Comparison of ENCODE assay signal across 26 cellular contexts in genomic region chr3:127209155-127209839, GRCh38. TPM values are rescaled to one million over a fixed set of nuclear protein-coding genes. Genes with fewer than 3 reads are reported as not detected.
DNase-seq lines count a peak whose midpoint lies in the region; ATAC-seq and TF ChIP-seq lines count a peak whose summit lies in the region.
"Had no signal": no experiment of that assay in that cellular context is flagged by ENCODE, and none has a peak within 500 bp of the region (broad histone marks: within the 10 kb centered on the region; RNA-seq: fewer than 3 reads in every experiment).

No MANE protein-coding gene starts in this region.

- ATAC-seq in SK-N-SH treated with all-trans-retinoic acid at 6 μM for 48 hours (no peak), HG02623 (IDR thresholded peaks at IDR 0.05; ENCODE audit: unreplicated experiment) (no peak), GM21381 (IDR thresholded peaks at IDR 0.05; ENCODE audit: unreplicated experiment) (no peak)
- ATAC-seq: gastrocnemius medialis, lower lobe of right lung, PC-3, sciatic nerve, T-helper 17 cell had no signal

- H3K27ac ChIP-seq in SK-N-SH (ENCODE audit: low read depth in 2 of 2, low read length in 1 of 2) (peak overlapping the region in 1 of 2 experiments; percentile 30; a peak in 2 of 4 replicates), KOPT-K1 (ENCODE audit: low read depth, low read length, poor library complexity, severe bottlenecking) (peak overlapping the region; percentile 98), endodermal cell (ENCODE audit: low read depth, low read length) (no peak overlapping the region), stomach (no peak overlapping the region)
- H3K27ac ChIP-seq: gastrocnemius medialis, GM23248, lower lobe of right lung, ovary had no signal

- no peak overlapping the region for H3K4me2 ChIP-seq in SK-N-SH

- peaks cover 20% of the 10 kb centered on the region for H3K4me1 Mint-ChIP-seq in endodermal cell
- H3K4me1 Mint-ChIP-seq: T-helper 17 cell had no signal

- H3K27me3 Mint-ChIP-seq in endodermal cell (ENCODE audit: insufficient read depth) = peaks cover 60% of the 10 kb centered on the region

- H4K20me1 ChIP-seq in SK-N-SH (ENCODE audit: insufficient read depth) = no peaks in the 10 kb centered on the region

- H3K27me3 ChIP-seq in SK-N-SH (ENCODE audit: insufficient read depth) (no peaks in the 10 kb centered on the region), endodermal cell (ENCODE audit: control insufficient read depth, insufficient read depth, low read length, poor library complexity, severe bottlenecking) (peaks cover 5% of the 10 kb centered on the region), stomach (peaks cover 0 to 48% (median 0%) of the 10 kb centered on the region in 3 donors)
- H3K27me3 ChIP-seq: ovary had no signal

- no peaks in the 10 kb centered on the region for H3K9me3 Mint-ChIP-seq in endodermal cell
- H3K9me3 Mint-ChIP-seq: activated CD4-positive, alpha-beta memory T cell treated with anti-CD3 and anti-CD28 coated beads for 36 hours; activated naive CD4-positive, alpha-beta T cell treated with anti-CD3 and anti-CD28 coated beads for 36 hours had no signal

- H3K36me3 Mint-ChIP-seq in endodermal cell (ENCODE audit: low read depth) = no peaks in the 10 kb centered on the region
- H3K36me3 Mint-ChIP-seq: activated CD4-positive, alpha-beta memory T cell treated with anti-CD3 and anti-CD28 coated beads for 36 hours; CD14-positive monocyte; WTC11 had no signal

- H3K79me2 ChIP-seq in SK-N-SH (ENCODE audit: insufficient read depth) = no peaks in the 10 kb centered on the region

- no peaks in the 10 kb centered on the region for H3K9me3 ChIP-seq in SK-N-SH
- no peaks in the 10 kb centered on the region for H3K9me3 ChIP-seq in KOPT-K1 (ENCODE audit: insufficient read depth, low read length, poor library complexity, severe bottlenecking)
- no peaks in the 10 kb centered on the region for H3K9me3 ChIP-seq in endodermal cell (ENCODE audit: control insufficient read depth, low read length)
- H3K9me3 ChIP-seq in stomach = no peaks in the 10 kb centered on the region
- H3K9me3 ChIP-seq: gastrocnemius medialis, lower lobe of right lung, ovary had no signal

- no peaks in the 10 kb centered on the region for H3K36me3 ChIP-seq in SK-N-SH (replicated peaks in 1 of 2; ENCODE audit: control insufficient read depth in 1 of 2, insufficient read depth in 2 of 2, low read length in 1 of 2)
- peaks cover 87% of the 10 kb centered on the region for H3K36me3 ChIP-seq in KOPT-K1 (ENCODE audit: insufficient read depth, low read length)
- no peaks in the 10 kb centered on the region for H3K36me3 ChIP-seq in endodermal cell (ENCODE audit: control insufficient read depth, insufficient read depth, low read length)
- H3K36me3 ChIP-seq in stomach = no peaks in the 10 kb centered on the region
- H3K36me3 ChIP-seq: gastrocnemius medialis, lower lobe of right lung, ovary had no signal

- H3F3A ChIP-seq in SK-N-SH (replicated peaks; ENCODE audit: insufficient read depth) = no peaks in the 10 kb centered on the region

- H2AFZ ChIP-seq in SK-N-SH (ENCODE audit: low read depth) = no peak overlapping the region
- H2AFZ ChIP-seq: GM23248 had no signal

- H3K9ac ChIP-seq in SK-N-SH = no peak overlapping the region
- peak overlapping the region; percentile 55 for H3K9ac ChIP-seq in endodermal cell (ENCODE audit: extremely low read depth, low read length, poor library complexity, severe bottlenecking)
- H3K9ac ChIP-seq: GM23248 had no signal

- TF ChIP-seq CTCF in SK-N-SH (IDR thresholded peaks at IDR 0.05) = no peak
- TF ChIP-seq CTCF in endodermal cell (conservative IDR thresholded peaks at IDR 0.05) = no peak
- TF ChIP-seq CTCF in stomach (IDR thresholded peaks at IDR 0.05) = no peak

- TF ChIP-seq EP300 in SK-N-SH (IDR thresholded peaks at IDR 0.05; ENCODE audit: borderline replicate concordance in 1 of 2, low read depth in 1 of 2, low read length in 1 of 2) (no peak; a peak in 1 of 4 replicates), stomach (IDR thresholded peaks at IDR 0.05) (no peak)

- no peaks in the 10 kb centered on the region for H3K9me2 ChIP-seq in SK-N-SH

- intact Hi-C loops in stomach (cut with DNase I; ENCODE audit: low total_unique reads) = no loop called here

- DNase-seq in SK-N-SH (peak; percentile 58), endodermal cell (no peak), stomach (peak; percentile 19), SKM-1 (lab: John Stamatoyannopoulos, UW; ENCODE audit: unreplicated experiment) (no peak)
- DNase-seq: ACHN; activated CD4-positive, alpha-beta memory T cell treated with anti-CD3 and anti-CD28 coated beads for 36 hours; activated naive CD4-positive, alpha-beta T cell treated with anti-CD3 and anti-CD28 coated beads for 36 hours; activated T-cell treated with anti-CD3 and anti-CD28 coated beads for 4 hours; central memory CD4-positive, alpha-beta T cell; erythroblast; gastrocnemius medialis; GF-D8; hypothalamus; lower lobe of right lung; NCI-H774; PC-3; T-helper 17 cell had no signal

- no peak for TF ChIP-seq POLR2A in stomach (IDR thresholded peaks at IDR 0.05)

- H3K4me1 ChIP-seq in SK-N-SH (ENCODE audit: control insufficient read depth in 1 of 2, insufficient read depth in 2 of 2, low read depth in 1 of 2, low read length in 1 of 2) (peaks cover 0 to 26% of the 10 kb centered on the region in 2 experiments; a peak in 1 of 4 replicates), endodermal cell (ENCODE audit: control insufficient read depth, insufficient read depth, low read length) (peaks cover 20% of the 10 kb centered on the region), stomach (no peaks in the 10 kb centered on the region)
- H3K4me1 ChIP-seq: gastrocnemius medialis, lower lobe of right lung had no signal

- H3K4me3 ChIP-seq in SK-N-SH (ENCODE audit: low read depth in 2 of 2, low read length in 1 of 2) = no peak overlapping the region
- H3K4me3 ChIP-seq in endodermal cell (ENCODE audit: low read length) = no peak overlapping the region
- no peak overlapping the region for H3K4me3 ChIP-seq in stomach
- H3K4me3 ChIP-seq: gastrocnemius medialis, GM23248, lower lobe of right lung, ovary had no signal

- POLR2A ChIA-PET in SK-N-SH (lab: Yijun Ruan, JAX) = interaction anchor here (1.3 kb wide), 1 partner anchor 36 kb away, joined by 4 read pairs; no protein-coding TSS in a partner anchor

- peak overlapping the region; percentile 52 for H3K27ac Mint-ChIP-seq in endodermal cell
- H3K27ac Mint-ChIP-seq: activated CD4-positive, alpha-beta memory T cell treated with anti-CD3 and anti-CD28 coated beads for 36 hours; activated naive CD4-positive, alpha-beta T cell treated with anti-CD3 and anti-CD28 coated beads for 36 hours; CD14-positive monocyte; T-helper 17 cell; WTC11 had no signal

- WGBS in SK-N-SH (ENCODE audit: low lambda C conversion rate) = 81% methylated on average over 5 of the region's 13 CpGs
- WGBS in endodermal cell (ENCODE audit: insufficient coverage in 1 of 2, insufficient read length in 1 of 2), 2 experiments = 77 to 87% methylated on average over 10 to 13 of the region's 13 CpGs
- 73 to 86% (median 78%) methylated on average over 9 to 13 of the region's 13 CpGs for WGBS in stomach, 5 donors

- no peak overlapping the region for H3K4me3 Mint-ChIP-seq in endodermal cell
- H3K4me3 Mint-ChIP-seq: activated CD4-positive, alpha-beta memory T cell treated with anti-CD3 and anti-CD28 coated beads for 36 hours; activated naive CD4-positive, alpha-beta T cell treated with anti-CD3 and anti-CD28 coated beads for 36 hours; CD14-positive monocyte; T-helper 17 cell; WTC11 had no signal

- TF ChIP-seq RAD21 in SK-N-SH (IDR thresholded peaks at IDR 0.05; ENCODE audit: low read length) = no peak

- CTCF ChIA-PET in SK-N-SH (lab: Yijun Ruan, JAX) = interaction anchor here (1.1 to 1.4 kb wide), 2 partner anchors 12 to 247 kb away, joined by 4 to 5 read pairs; no protein-coding TSS in a partner anchor

TF ChIP-seq in SK-N-SH, 30 proteins besides CTCF, POLR2A, EP300 and RAD21 (continues in another document):
- TF ChIP-seq ZBTB33 (IDR thresholded peaks at IDR 0.05; ENCODE audit: borderline replicate concordance, low read depth) = no peak
- TF ChIP-seq SMC3 (IDR thresholded peaks at IDR 0.05; ENCODE audit: low read depth, low read length) = no peak

TF ChIP-seq in SK-N-SH treated with all-trans-retinoic acid at 6 μM for 48 hours, 23 proteins besides CTCF, POLR2A, EP300 and RAD21:
- no peak for TF ChIP-seq ZNF70 (CRISPR knock-in tag; IDR thresholded peaks at IDR 0.05)
- TF ChIP-seq GLIS3 (CRISPR knock-in tag; IDR thresholded peaks at IDR 0.05) = no peak
- no peak for TF ChIP-seq CSRNP3 (CRISPR knock-in tag; IDR thresholded peaks at IDR 0.05)
- TF ChIP-seq ZNF565 (CRISPR knock-in tag; conservative IDR thresholded peaks at IDR 0.05; ENCODE audit: low read depth) = no peak
- TF ChIP-seq CSDC2 (CRISPR knock-in tag; IDR thresholded peaks at IDR 0.05) = no peak
- TF ChIP-seq TCF4 (CRISPR knock-in tag; IDR thresholded peaks at IDR 0.05; ENCODE audit: borderline replicate concordance) = no peak
- TF ChIP-seq TOX (CRISPR knock-in tag; IDR thresholded peaks at IDR 0.05; ENCODE audit: borderline replicate concordance) = no peak
- TF ChIP-seq BACH2 (CRISPR knock-in tag; IDR thresholded peaks at IDR 0.05; ENCODE audit: borderline replicate concordance) = no peak
- no peak for TF ChIP-seq ZFP3 (CRISPR knock-in tag; IDR thresholded peaks at IDR 0.05)

RNA-seq across cellular contexts. Expression of gene PRR23E, which starts 16.4 kb away (rescaled TPM):
- not detected in 2 replicates for polyA plus RNA-seq in SK-N-SH (2012; rRNA removed)
- not detected in 2 replicates for polyA plus RNA-seq in SK-N-SH (2012; cell fraction: cytosol; rRNA removed)
- polyA plus RNA-seq in SK-N-SH (2012; cell fraction: nucleus; rRNA removed) = not detected in 2 replicates
- total RNA-seq in endodermal cell = not detected
- polyA plus RNA-seq in endodermal cell (2013, experiment 1 of 2) = not detected
- polyA plus RNA-seq in endodermal cell (2013, experiment 2 of 2) = not detected
- total RNA-seq in stomach = not detected
- polyA plus RNA-seq in stomach = not detected
- total RNA-seq: activated CD4-positive, alpha-beta memory T cell treated with anti-CD3 and anti-CD28 coated beads for 36 hours; activated naive CD4-positive, alpha-beta T cell treated with anti-CD3 and anti-CD28 coated beads for 36 hours; gastrocnemius medialis; GM23248; lower lobe of right lung; ovary; PC-3; sciatic nerve; T-helper 17 cell; WTC11 had no signal
- polyA plus RNA-seq: CD14-positive monocyte, GM23248 had no signal

Comparison
In these comparisons a context has a peak if more than half of its experiments do, and no peak if none do; other contexts are left out.
1. DNase-seq: peak in SK-N-SH (single experiment) and stomach (single experiment); none in endodermal cell (single experiment) and SKM-1 (single experiment).